In the genomic region with DNA sequence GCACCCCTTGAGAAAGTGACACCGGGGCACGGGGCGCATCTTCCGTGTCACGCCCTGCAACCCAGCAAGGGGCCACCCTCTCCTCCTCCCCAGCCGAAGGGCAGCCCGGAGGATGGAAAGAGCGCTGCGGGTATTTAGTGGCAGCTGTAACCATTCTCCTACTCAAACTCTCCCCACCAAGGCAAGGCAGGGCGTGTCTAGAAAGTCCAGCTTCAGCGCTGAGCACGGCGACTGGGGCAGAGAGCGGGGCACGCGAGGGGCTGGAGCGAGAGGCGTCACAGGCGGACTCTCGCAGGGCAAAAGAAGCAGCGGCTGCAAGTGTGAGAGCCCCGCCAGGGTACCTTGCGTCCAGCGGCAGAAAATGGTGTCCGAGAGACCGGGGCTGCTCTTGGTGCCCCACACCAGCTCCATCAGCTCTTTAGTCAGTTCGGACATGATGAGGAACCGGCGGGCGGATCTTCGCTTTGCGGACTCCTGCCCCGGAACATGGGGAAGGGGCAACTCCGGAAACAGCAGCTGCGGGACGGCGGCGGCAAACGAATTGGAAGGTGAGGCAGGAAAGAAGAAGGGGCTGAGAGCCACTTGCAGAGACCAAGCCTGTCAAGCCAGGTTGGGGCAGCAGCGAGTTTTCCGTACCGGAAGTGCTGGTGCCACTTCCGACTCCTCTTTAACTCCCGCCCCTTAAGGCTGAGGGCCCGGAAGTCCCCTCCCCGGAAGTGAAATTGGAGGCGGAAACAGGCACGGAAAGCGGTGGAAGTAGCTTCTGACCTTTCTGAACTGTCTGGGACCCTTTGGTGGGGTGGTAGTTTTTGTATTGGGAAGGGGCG, we compare ENCODE assay signal across 1 cellular context.
TF ChIP-seq lines count a peak whose summit lies in the region.

TSS of gene MINDY3 (minus strand) at position 643 of the 827 bp plus-strand sequence. CDS start at position 435, 208 bp downstream.

TF ChIP-seq in K562, 482 proteins besides CTCF, POLR2A, EP300 and RAD21 (continued from another document and continues in another):
- TF ChIP-seq FOXM1 (IDR thresholded peaks at IDR 0.05; ENCODE audit: low read depth) = no peak
- TF ChIP-seq FOXM1 (CRISPR knock-in tag; IDR thresholded peaks at IDR 0.05; ENCODE audit: low read depth) = 0 out of 2 replicates have a peak, but pooled peaks have one; percentile 17
- no peak for TF ChIP-seq SIRT6 (IDR thresholded peaks at IDR 0.05; ENCODE audit: low read depth, low read length)
- peak; percentile 65; the same call in 1 of the 2 replicates for TF ChIP-seq MBD2 (IDR thresholded peaks at IDR 0.05; ENCODE audit: borderline replicate concordance, low read depth)
- TF ChIP-seq C11orf30 (IDR thresholded peaks at IDR 0.05; ENCODE audit: low read depth) = peak; percentile 53; the same call in 1 of the 2 replicates
- TF ChIP-seq ELF4 (CRISPR knock-in tag; IDR thresholded peaks at IDR 0.05) = 0 out of 2 replicates have a peak, but pooled peaks have one; percentile 34
- TF ChIP-seq ZBTB26 (CRISPR knock-in tag; IDR thresholded peaks at IDR 0.05) = no peak
- peak; percentile 98 for TF ChIP-seq GABPA (tag; conservative IDR thresholded peaks at IDR 0.05; ENCODE audit: low read depth)
- TF ChIP-seq GATAD2B (IDR thresholded peaks at IDR 0.05; ENCODE audit: borderline replicate concordance) = peak; percentile 71; the same call in 1 of the 2 replicates
- TF ChIP-seq ZNF133 (CRISPR knock-in tag; IDR thresholded peaks at IDR 0.05) = no peak
- TF ChIP-seq GATAD2A (IDR thresholded peaks at IDR 0.05) = no peak
- peak; percentile 25 for TF ChIP-seq TBP (optimal IDR thresholded peaks at IDR 0.05; ENCODE audit: low read depth, low read length)
- peak; percentile 57; the same call in 1 of the 2 replicates for TF ChIP-seq HCFC1 (IDR thresholded peaks at IDR 0.05; ENCODE audit: low read depth, low read length)
- no peak for TF ChIP-seq ARID3A (IDR thresholded peaks at IDR 0.05; ENCODE audit: borderline replicate concordance, low read depth, low read length)
- no peak for TF ChIP-seq XRCC4 (IDR thresholded peaks at IDR 0.05; ENCODE audit: extremely low read depth, insufficient read depth, insufficient read length)
- TF ChIP-seq CHD4 (IDR thresholded peaks at IDR 0.05; ENCODE audit: insufficient read depth, insufficient replicate concordance, low read depth, low read length, poor library complexity, severe bottlenecking) = peak; percentile 72
- TF ChIP-seq RBM14 (IDR thresholded peaks at IDR 0.05; ENCODE audit: borderline replicate concordance, insufficient read depth, low read depth, low read length) = no peak
- peak; percentile 64 for TF ChIP-seq KDM5B (IDR thresholded peaks at IDR 0.05; ENCODE audit: insufficient replicate concordance, low read depth, low read length)
- 0 out of 2 replicates have a peak, but pooled peaks have one; percentile 12 for TF ChIP-seq ARID1B (IDR thresholded peaks at IDR 0.05)
- no peak for TF ChIP-seq ZNF3 (CRISPR knock-in tag; IDR thresholded peaks at IDR 0.05)
- peak; percentile 53; the same call in 1 of the 2 replicates for TF ChIP-seq CTBP1 (IDR thresholded peaks at IDR 0.05; ENCODE audit: borderline replicate concordance)
- peak; percentile 91 for TF ChIP-seq GABPB1 (CRISPR knock-in tag; IDR thresholded peaks at IDR 0.05)
- TF ChIP-seq ZBTB5 (IDR thresholded peaks at IDR 0.05) = no peak
- TF ChIP-seq AFF4 (CRISPR knock-in tag; IDR thresholded peaks at IDR 0.05) = 0 out of 2 replicates have a peak, but pooled peaks have one; percentile 26
- TF ChIP-seq ZNF766 (CRISPR knock-in tag; conservative IDR thresholded peaks at IDR 0.05) = peak; percentile 13; the same call in 1 of the 2 replicates
- 0 out of 4 replicates have a peak, but pooled peaks of 1 of the 2 experiments have one; percentile 34 for TF ChIP-seq FOXK2 (conservative IDR thresholded peaks at IDR 0.05 in 1 of 2, IDR thresholded peaks at IDR 0.05 in 1 of 2; ENCODE audit: low read depth in 2 of 2)
- TF ChIP-seq ETV1 (tag; conservative IDR thresholded peaks at IDR 0.05; ENCODE audit: low read depth) = peak; percentile 91
- peak; percentile 60; the same call in 1 of the 2 replicates for TF ChIP-seq ATF7 (IDR thresholded peaks at IDR 0.05)
- peak; percentile 65; the same call in 1 of the 2 replicates for TF ChIP-seq SPI1 (IDR thresholded peaks at IDR 0.05; ENCODE audit: borderline replicate concordance, low read depth, low read length)
- peak; percentile 69 for TF ChIP-seq SAP30 (IDR thresholded peaks at IDR 0.05; ENCODE audit: borderline replicate concordance, insufficient read depth, low read depth, low read length, poor library complexity, severe bottlenecking)
- TF ChIP-seq GTF2E2 (tag; IDR thresholded peaks at IDR 0.05) = no peak; the same call in 1 of the 2 replicates
- TF ChIP-seq, protein P1, sequence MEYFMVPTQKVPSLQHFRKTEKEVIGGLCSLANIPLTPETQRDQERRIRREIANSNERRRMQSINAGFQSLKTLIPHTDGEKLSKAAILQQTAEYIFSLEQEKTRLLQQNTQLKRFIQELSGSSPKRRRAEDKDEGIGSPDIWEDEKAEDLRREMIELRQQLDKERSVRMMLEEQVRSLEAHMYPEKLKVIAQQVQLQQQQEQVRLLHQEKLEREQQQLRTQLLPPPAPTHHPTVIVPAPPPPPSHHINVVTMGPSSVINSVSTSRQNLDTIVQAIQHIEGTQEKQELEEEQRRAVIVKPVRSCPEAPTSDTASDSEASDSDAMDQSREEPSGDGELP (CRISPR knock-in tag; IDR thresholded peaks at IDR 0.05; ENCODE audit: borderline replicate concordance) = 0 out of 2 replicates have a peak, but pooled peaks have one; percentile 59
- TF ChIP-seq ZNF197 (CRISPR knock-in tag; IDR thresholded peaks at IDR 0.05; ENCODE audit: low read depth) = no peak
- peak in 1 of 2 experiments; percentile 15; a peak in 1 of 4 replicates for TF ChIP-seq SIN3A (IDR thresholded peaks at IDR 0.05; ENCODE audit: borderline replicate concordance in 2 of 2, control insufficient read depth in 1 of 2, low read depth in 2 of 2, low read length in 2 of 2)
- TF ChIP-seq EP400 (IDR thresholded peaks at IDR 0.05) = peak; percentile 63; the same call in 1 of the 2 replicates
- TF ChIP-seq ZFX (CRISPR knock-in tag; IDR thresholded peaks at IDR 0.05) = peak; percentile 50; the same call in 1 of the 2 replicates
- TF ChIP-seq PRPF4 (IDR thresholded peaks at IDR 0.05; ENCODE audit: insufficient read depth, low read depth, low read length, poor library complexity, severe bottlenecking) = no peak
- TF ChIP-seq ETV5 (CRISPR knock-in tag; IDR thresholded peaks at IDR 0.05; ENCODE audit: low read depth) = peak; percentile 89
- no peak for TF ChIP-seq MTA2 (IDR thresholded peaks at IDR 0.05; ENCODE audit: low read depth)
- TF ChIP-seq POLR2G (IDR thresholded peaks at IDR 0.05; ENCODE audit: low read depth, low read length) = peak; percentile 60
- no peak for TF ChIP-seq NELFE (IDR thresholded peaks at IDR 0.05; ENCODE audit: insufficient read depth, insufficient read length)
- TF ChIP-seq E2F8 (IDR thresholded peaks at IDR 0.05; ENCODE audit: low read depth, partially characterized antibody) = peak; percentile 90
- TF ChIP-seq, protein P2, sequence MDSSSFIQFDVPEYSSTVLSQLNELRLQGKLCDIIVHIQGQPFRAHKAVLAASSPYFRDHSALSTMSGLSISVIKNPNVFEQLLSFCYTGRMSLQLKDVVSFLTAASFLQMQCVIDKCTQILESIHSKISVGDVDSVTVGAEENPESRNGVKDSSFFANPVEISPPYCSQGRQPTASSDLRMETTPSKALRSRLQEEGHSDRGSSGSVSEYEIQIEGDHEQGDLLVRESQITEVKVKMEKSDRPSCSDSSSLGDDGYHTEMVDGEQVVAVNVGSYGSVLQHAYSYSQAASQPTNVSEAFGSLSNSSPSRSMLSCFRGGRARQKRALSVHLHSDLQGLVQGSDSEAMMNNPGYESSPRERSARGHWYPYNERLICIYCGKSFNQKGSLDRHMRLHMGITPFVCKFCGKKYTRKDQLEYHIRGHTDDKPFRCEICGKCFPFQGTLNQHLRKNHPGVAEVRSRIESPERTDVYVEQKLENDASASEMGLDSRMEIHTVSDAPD (CRISPR knock-in tag; IDR thresholded peaks at IDR 0.05) = no peak
- peak; percentile 66; the same call in 1 of the 2 replicates for TF ChIP-seq ELF2 (CRISPR knock-in tag; IDR thresholded peaks at IDR 0.05)
- 0 out of 2 replicates have a peak, but pooled peaks have one; percentile 22 for TF ChIP-seq ZNF431 (CRISPR knock-in tag; IDR thresholded peaks at IDR 0.05)
- no peak for TF ChIP-seq SNIP1 (IDR thresholded peaks at IDR 0.05; ENCODE audit: low read depth)
